In the genomic region with DNA sequence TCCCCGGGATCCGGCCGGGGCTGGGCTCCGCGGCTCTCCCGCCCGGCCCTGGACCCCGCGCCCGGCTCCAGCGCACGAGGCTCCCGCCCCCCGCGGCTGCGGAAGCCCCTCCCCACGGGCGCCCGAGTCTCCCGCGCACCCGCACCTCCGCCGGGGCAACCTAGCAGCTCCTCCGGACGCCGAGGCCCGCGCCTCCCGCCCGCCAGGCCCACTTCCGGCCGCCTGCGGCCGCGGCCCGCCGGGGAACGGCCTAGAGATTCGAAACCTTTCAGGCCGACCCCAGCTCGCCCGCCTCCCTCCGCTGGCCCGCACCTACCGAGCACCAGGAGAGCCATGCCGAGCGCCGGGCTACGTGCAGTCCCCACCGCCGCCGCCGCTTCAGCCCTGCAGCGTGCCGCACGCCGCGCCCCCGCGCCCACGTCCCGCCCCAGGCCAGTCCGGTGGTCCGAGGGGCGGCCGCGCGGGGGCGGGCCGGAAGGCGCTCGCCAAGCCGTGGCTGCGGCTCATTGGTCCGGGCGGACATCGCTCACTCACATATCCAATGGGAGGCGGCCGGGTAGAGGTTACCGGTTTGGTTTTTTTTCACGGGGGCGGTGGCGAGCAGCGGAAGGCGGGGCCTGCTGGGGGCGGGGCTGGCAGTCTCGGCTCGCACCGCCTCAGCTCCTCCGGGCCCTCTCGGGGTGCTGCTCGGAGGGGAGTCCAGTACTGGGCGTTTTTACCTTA, we compare ENCODE assay signal across 8 cellular contexts. TPM values are rescaled to one million over a fixed set of nuclear protein-coding genes. Genes with fewer than 3 reads are reported as not detected.
A peak's percentile ranks its signal among the peaks of the same experiment; 100 is the strongest.
DNase-seq lines count a peak whose midpoint lies in the region; ATAC-seq and TF ChIP-seq lines count a peak whose summit lies in the region.

A gene with protein sequence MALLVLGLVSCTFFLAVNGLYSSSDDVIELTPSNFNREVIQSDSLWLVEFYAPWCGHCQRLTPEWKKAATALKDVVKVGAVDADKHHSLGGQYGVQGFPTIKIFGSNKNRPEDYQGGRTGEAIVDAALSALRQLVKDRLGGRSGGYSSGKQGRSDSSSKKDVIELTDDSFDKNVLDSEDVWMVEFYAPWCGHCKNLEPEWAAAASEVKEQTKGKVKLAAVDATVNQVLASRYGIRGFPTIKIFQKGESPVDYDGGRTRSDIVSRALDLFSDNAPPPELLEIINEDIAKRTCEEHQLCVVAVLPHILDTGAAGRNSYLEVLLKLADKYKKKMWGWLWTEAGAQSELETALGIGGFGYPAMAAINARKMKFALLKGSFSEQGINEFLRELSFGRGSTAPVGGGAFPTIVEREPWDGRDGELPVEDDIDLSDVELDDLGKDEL (minus strand): TSS at position 424 of the 723 bp plus-strand sequence. CDS start 89 bp downstream, at position 335.

- CTCF ChIA-PET in Panc1 (lab: Charles Lee): interaction anchor here (0.6 to 0.7 kb wide), 3 partner anchors 20 to 818 kb away, joined by 3 to 6 read pairs (median 5); no protein-coding TSS in a partner anchor

- TF ChIP-seq CTCF in KMS-11 (conservative IDR thresholded peaks at IDR 0.05; ENCODE audit: low read depth, low read length): no peak
- TF ChIP-seq CTCF in Panc1 (IDR thresholded peaks at IDR 0.05): no peak

- ATAC-seq in GM21786 (IDR thresholded peaks at IDR 0.05; ENCODE audit: unreplicated experiment) (peak; percentile 84), Panc1 (peak; percentile 99)
- ATAC-seq in activated T-cell treated with anti-CD3 and anti-CD28 coated beads, Interleukin-2, amount 50 U/mL, for 4 hours: peak; percentile 92

- peaks cover 50% of the 10 kb centered on the region for H3K79me2 ChIP-seq in KMS-11 (ENCODE audit: insufficient read depth, low read depth)

- peaks cover 26% of the 10 kb centered on the region for H4K20me1 ChIP-seq in KMS-11 (ENCODE audit: insufficient read depth)

- peak within 1 kb of the TSS; percentile 95 for H3K4me3 Mint-ChIP-seq in activated T-cell treated with anti-CD3 and anti-CD28 coated beads, Interleukin-2, amount 50 U/mL, for 4 hours

- H3K9me3 ChIP-seq in Panc1 (ENCODE audit: control insufficient read depth, insufficient read depth, low read depth, low read length) (no peaks in the 10 kb centered on the region), esophagus (ENCODE audit: control insufficient read depth in 2 of 2, insufficient read depth in 1 of 2, low read depth in 1 of 2, low read length in 1 of 2) (no peaks in the 10 kb centered on the region), muscle layer of duodenum (ENCODE audit: control insufficient read depth in 1 of 2, low read length in 2 of 2) (no peaks in the 10 kb centered on the region)

- peaks cover 34% of the 10 kb centered on the region for H3K4me1 Mint-ChIP-seq in activated T-cell treated with anti-CD3 and anti-CD28 coated beads, Interleukin-2, amount 50 U/mL, for 4 hours (ENCODE audit: low read depth)

- H3K27me3 ChIP-seq in KMS-11 (ENCODE audit: insufficient read depth, low read depth) (no peaks in the 10 kb centered on the region), Panc1 (ENCODE audit: control insufficient read depth, insufficient read depth, low read length) (no peaks in the 10 kb centered on the region), esophagus (ENCODE audit: control insufficient read depth in 1 of 2, insufficient read depth in 2 of 2, low read length in 2 of 2) (no peaks in the 10 kb centered on the region), muscle layer of duodenum (ENCODE audit: low read depth, low read length) (no peaks in the 10 kb centered on the region)

- POLR2A ChIA-PET in Panc1 (lab: Charles Lee): interaction anchor here (0.6 kb wide), 2 partner anchors 159 to 191 kb away, joined by 3 to 12 read pairs; no protein-coding TSS in a partner anchor

- H3K9ac ChIP-seq in KMS-11: peak within 1 kb of the TSS; percentile 98

- H3K36me3 ChIP-seq in KMS-11 (ENCODE audit: insufficient read depth): peaks cover 4% of the 10 kb centered on the region; the same call in 1 of the 2 replicates
- peaks cover 4% of the 10 kb centered on the region for H3K36me3 ChIP-seq in Panc1 (ENCODE audit: control insufficient read depth, insufficient read depth, low read length)
- no peaks in the 10 kb centered on the region for H3K36me3 ChIP-seq in esophagus (ENCODE audit: control insufficient read depth in 2 of 2, insufficient read depth in 2 of 2, low read length in 1 of 2)
- H3K36me3 ChIP-seq in muscle layer of duodenum (ENCODE audit: control insufficient read depth in 1 of 2, insufficient read depth in 2 of 2, low read length in 2 of 2): no peaks in the 10 kb centered on the region

- 0% methylated on average over 66 to 94 of the region's 94 CpGs for WGBS in esophagus, 2 donors

- intact Hi-C loops in Panc1 (cut with micrococcal nuclease; ENCODE audit: unreplicated experiment): no loop called here

- H3K27ac ChIP-seq in KMS-11 (peak within 1 kb of the TSS; percentile 81), Panc1 (ENCODE audit: low read length) (peak within 1 kb of the TSS; percentile 89), esophagus (ENCODE audit: low read depth in 2 of 2, low read length in 1 of 2) (peak within 1 kb of the TSS; percentile 83 to 92), muscle layer of duodenum (ENCODE audit: low read length) (peak within 1 kb of the TSS; percentile 39)

- in situ Hi-C loops in Panc1 (cut with HindIII; ENCODE audit: low pct_unique_long_range_greater_than_20kb, low sequenced_read_pairs): no loop called here

- H2AFZ ChIP-seq in KMS-11 (ENCODE audit: low read depth): peak within 1 kb of the TSS; percentile 70

- H3K27me3 Mint-ChIP-seq in activated T-cell treated with anti-CD3 and anti-CD28 coated beads, Interleukin-2, amount 50 U/mL, for 4 hours (ENCODE audit: low read depth): no peaks in the 10 kb centered on the region

- H3K9me3 Mint-ChIP-seq in activated T-cell treated with anti-CD3 and anti-CD28 coated beads, Interleukin-2, amount 50 U/mL, for 4 hours: no peaks in the 10 kb centered on the region

- BruUV-seq in Panc1 (replicated peaks; lab: Mats Ljungman, UMichigan): no TSS peak

- peak within 1 kb of the TSS; percentile 94 for H3K4me2 ChIP-seq in KMS-11

- DNase-seq in DMS79 (lab: John Stamatoyannopoulos, UW): peak; percentile 83
- peak; percentile 50 for DNase-seq in Panc1 (ENCODE audit: low read depth, low spot score)
- DNase-seq in activated T-cell treated with anti-CD3 and anti-CD28 coated beads, Interleukin-2, amount 50 U/mL, for 4 hours: peak; percentile 90
- DNase-seq in stimulated activated CD8-positive, alpha-beta memory T cell treated with anti-CD3 and anti-CD28 coated beads, Interleukin-7, amount 100 ng/mL, for 24 hours (ENCODE audit: low read depth): peak; percentile 92

- no peak within 1 kb of the TSS for H3K4me3 ChIP-seq in KMS-11 (IDR thresholded peaks at IDR 0.05; ENCODE audit: insufficient read depth, low read depth, low read length)
- peak within 1 kb of the TSS; percentile 60 to 88 for H3K4me3 ChIP-seq in Panc1 (ENCODE audit: low read depth in 2 of 2, low read length in 2 of 2)
- H3K4me3 ChIP-seq in esophagus (ENCODE audit: low read depth in 1 of 2, low read length in 2 of 2): peak within 1 kb of the TSS; percentile 69 to 94
- peak within 1 kb of the TSS; percentile 75 for H3K4me3 ChIP-seq in muscle layer of duodenum (ENCODE audit: low read depth in 1 of 2, low read length in 2 of 2)

- H3K36me3 Mint-ChIP-seq in activated T-cell treated with anti-CD3 and anti-CD28 coated beads, Interleukin-2, amount 50 U/mL, for 4 hours (ENCODE audit: insufficient read depth): peaks cover 10% of the 10 kb centered on the region

- H3K4me1 ChIP-seq in KMS-11 (ENCODE audit: low read depth, poor library complexity, severe bottlenecking): peaks cover 40% of the 10 kb centered on the region
- H3K4me1 ChIP-seq in Panc1 (ENCODE audit: control insufficient read depth, insufficient read depth, low read length): peaks cover 20% of the 10 kb centered on the region
- H3K4me1 ChIP-seq in esophagus (ENCODE audit: control insufficient read depth in 2 of 2, insufficient read depth in 2 of 2, low read length in 1 of 2): peaks cover 3 to 5% of the 10 kb centered on the region in 2 donors
- H3K4me1 ChIP-seq in muscle layer of duodenum (ENCODE audit: control insufficient read depth in 1 of 2, insufficient read depth in 2 of 2, low read length in 2 of 2): peaks cover 0 to 30% of the 10 kb centered on the region in 2 donors

RNA-seq across cellular contexts. Expression of the gene that starts here (rescaled TPM):
- 271 TPM for total RNA-seq in Panc1 (2021; ENCODE audit: unreplicated experiment)
- polyA plus RNA-seq in Panc1 (2012; ENCODE audit: insufficient read length): 225 TPM
- total RNA-seq in activated T-cell treated with anti-CD3 and anti-CD28 coated beads, Interleukin-2, amount 50 U/mL, for 4 hours: 100 to 1,000 TPM; 169 to 241 (median 175) TPM
- 10 to 100 TPM; 40.1 to 98.1 TPM for polyA plus RNA-seq in esophagus

Comparison
In these comparisons a context has a peak if more than half of its experiments do, and no peak if none do; other contexts are left out.
1. H3K27ac ChIP-seq: peak in every context shown above with its lines; median percentile 89 in Panc1; 88 in esophagus; 81 in KMS-11; 39 in muscle layer of duodenum.